9 cellular contexts compared by ENCODE assay signal in the genomic region with DNA sequence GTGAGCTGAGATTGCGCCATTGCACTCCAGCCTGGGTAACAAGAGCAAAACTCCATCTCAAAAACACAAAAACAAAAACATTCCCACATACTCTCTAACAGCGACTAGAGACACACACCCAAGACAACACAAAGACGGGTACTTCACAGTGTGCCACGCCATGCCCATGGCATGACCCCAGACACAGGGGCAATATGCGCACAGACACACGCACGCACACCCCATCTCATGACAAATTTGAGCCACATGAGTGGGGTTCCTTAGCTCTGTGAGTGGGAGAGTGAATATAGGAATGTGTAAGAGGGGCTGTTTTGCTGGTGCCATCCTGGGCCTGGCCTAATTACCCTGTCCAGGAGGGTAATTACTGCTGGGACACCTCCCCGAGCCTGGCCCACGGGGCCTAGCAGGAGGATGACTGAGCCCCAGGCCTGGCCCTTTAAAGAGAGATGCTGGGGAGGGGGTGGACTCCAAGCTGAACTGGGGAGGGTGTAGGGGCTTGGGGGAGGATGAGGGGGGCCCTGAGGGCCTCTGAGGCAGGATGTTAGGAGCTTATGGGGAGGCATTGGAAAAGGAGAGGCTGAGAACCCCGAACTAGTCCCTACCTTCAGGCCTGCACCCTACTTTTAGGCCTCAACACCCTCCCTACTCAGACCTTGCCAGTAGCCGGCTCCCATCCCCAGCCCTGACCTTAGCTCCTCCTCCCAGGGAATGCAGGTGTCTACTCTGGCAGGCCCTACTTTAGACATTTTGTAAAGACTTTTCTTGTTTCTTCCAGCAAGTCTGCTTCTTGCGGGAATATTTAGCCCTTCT. TPM values are rescaled to one million over a fixed set of nuclear protein-coding genes. Genes with fewer than 3 reads are reported as not detected.
DNase-seq lines count a peak whose midpoint lies in the region; ATAC-seq and TF ChIP-seq lines count a peak whose summit lies in the region.
"Had no signal": no experiment of that assay in that cellular context is flagged by ENCODE, and none has a peak within 500 bp of the region (broad histone marks: within the 10 kb centered on the region; RNA-seq: fewer than 3 reads in every experiment).

No MANE protein-coding gene starts in this region.

- TF ChIP-seq CTCF in HCT116 (IDR thresholded peaks at IDR 0.05 in 2 of 3, conservative IDR thresholded peaks at IDR 0.05 in 1 of 3; ENCODE audit: borderline replicate concordance in 1 of 3, insufficient read depth in 1 of 3, low read depth in 2 of 3, low read length in 2 of 3) (no peak), spleen (IDR thresholded peaks at IDR 0.05 in 8 of 11, conservative IDR thresholded peaks at IDR 0.05 in 3 of 11) (no peak)

- intact Hi-C loops in HCT116 (cut with micrococcal nuclease) = no loop called here
- intact Hi-C loops in right cardiac atrium (cut with DNase I) = no loop called here
- intact Hi-C loops in spleen (cut with DNase I; ENCODE audit: low total_unique reads) = no loop called here

- TSS peak; percentile 60 for BruUV-seq in HCT116 (replicated peaks; lab: Mats Ljungman, UMichigan)

- DNase-seq in HCT116 (ENCODE audit: low read depth, low spot score) = no peak
- peak in 1 of 3 donors; percentile 37 for DNase-seq in right cardiac atrium
- no peak for DNase-seq in spleen
- no peak for DNase-seq in central memory CD4-positive, alpha-beta T cell
- no peak for DNase-seq in mucosa of gallbladder (ENCODE audit: low spot score)
- no peak for DNase-seq in NCI-H146 treated with DMSO at 0.1 percent for 48 hours (lab: John Stamatoyannopoulos, UW; ENCODE audit: unreplicated experiment)
- DNase-seq: NCI-H2171 had no signal

- H3K27ac ChIP-seq in HCT116 (ENCODE audit: low read depth, low read length) = peak overlapping the region; percentile 99
- peak overlapping the region; percentile 67 for H3K27ac ChIP-seq in right cardiac atrium (ENCODE audit: low read length)
- peak overlapping the region; percentile 14 to 91 (median 88) for H3K27ac ChIP-seq in spleen

- POLR2A ChIA-PET in HCT116 (lab: Charles Lee) = interaction anchor here (0.7 to 1.0 kb wide), 3 partner anchors 9 to 16 kb away, joined by 3 to 4 read pairs (median 4); a partner anchor contains a TSS

- H3K4me3 Mint-ChIP-seq in activated T-helper 17 cell treated with anti-CD3 and anti-CD28 coated beads, Interleukin-2, amount 50 U/mL, for 72 hours = peak overlapping the region; percentile 82

- no peak overlapping the region for H2AFZ ChIP-seq in HCT116 (ENCODE audit: low read depth, low read length, poor library complexity, severe bottlenecking)

- 72% methylated on average over 12 of the region's 12 CpGs for WGBS in right cardiac atrium
- WGBS in spleen, 5 donors = 82 to 86% (median 86%) methylated on average over 12 of the region's 12 CpGs

- CTCF ChIA-PET in HCT116 (lab: Charles Lee) = interaction anchor here (0.8 to 1.7 kb wide), 2 partner anchors 16 to 106 kb away, joined by 3 to 14 read pairs; a partner anchor contains a TSS

- H3K9me3 ChIP-seq in HCT116 (ENCODE audit: control insufficient read depth in 1 of 2, insufficient read depth in 1 of 2, low read depth in 1 of 2, low read length in 2 of 2) (no peaks in the 10 kb centered on the region), right cardiac atrium (ENCODE audit: control insufficient read depth, low read length) (no peaks in the 10 kb centered on the region), spleen (no peaks in the 10 kb centered on the region)

- H4K20me1 ChIP-seq in HCT116 (ENCODE audit: insufficient read depth) = no peaks in the 10 kb centered on the region

- H3K4me3 ChIP-seq in HCT116 (replicated peaks in 1 of 2; ENCODE audit: low read depth in 1 of 2, low read length in 2 of 2) (peak overlapping the region; percentile 64 to 68), right cardiac atrium (ENCODE audit: low read length) (peak overlapping the region; percentile 90), spleen (peak overlapping the region in 7 of 8 donors; percentile 15 to 76 (median 50))

- TF ChIP-seq RAD21 in HCT116 (IDR thresholded peaks at IDR 0.05; ENCODE audit: low read depth) = no peak

- H3K9me2 ChIP-seq in HCT116 (ENCODE audit: insufficient read depth) = no peaks in the 10 kb centered on the region

- RAD21 ChIA-PET in HCT116 (lab: Charles Lee; ENCODE audit: low non-redundant PET in 1 of 2, low total read pairs in 2 of 2, uncharacterized antibody in 2 of 2, unreplicated experiment in 2 of 2) = interaction anchor here in 1 of 2 experiments (1.2 kb wide), 1 partner anchor 16 kb away, joined by 3 read pairs; a partner anchor contains a TSS

- H3K4me1 ChIP-seq in HCT116 (ENCODE audit: control insufficient read depth in 1 of 2, insufficient read depth in 2 of 2, low read length in 2 of 2) = peaks cover 80 to 94% of the 10 kb centered on the region in 2 experiments
- peaks cover 12% of the 10 kb centered on the region for H3K4me1 ChIP-seq in right cardiac atrium (ENCODE audit: control insufficient read depth, insufficient read depth, low read length)
- peaks cover 56 to 95% (median 88%) of the 10 kb centered on the region in 6 donors for H3K4me1 ChIP-seq in spleen

- no peaks in the 10 kb centered on the region for H3K27me3 Mint-ChIP-seq in activated T-helper 17 cell treated with anti-CD3 and anti-CD28 coated beads, Interleukin-2, amount 50 U/mL, for 72 hours

- no peaks in the 10 kb centered on the region for H3K9me3 Mint-ChIP-seq in activated T-helper 17 cell treated with anti-CD3 and anti-CD28 coated beads, Interleukin-2, amount 50 U/mL, for 72 hours

- H3K4me1 Mint-ChIP-seq in activated T-helper 17 cell treated with anti-CD3 and anti-CD28 coated beads, Interleukin-2, amount 50 U/mL, for 72 hours = peaks cover 55% of the 10 kb centered on the region

- no peak for ATAC-seq in HCT116
- no peak for ATAC-seq in activated T-helper 17 cell treated with anti-CD3 and anti-CD28 coated beads, Interleukin-2, amount 50 U/mL, for 72 hours (replicated peaks)
- no peak for ATAC-seq in right cardiac atrium
- ATAC-seq in esophagus mucosa = no peak

- no peaks in the 10 kb centered on the region for H3K27me3 ChIP-seq in HCT116 (ENCODE audit: insufficient read depth, low read length)
- H3K27me3 ChIP-seq in right cardiac atrium (ENCODE audit: control insufficient read depth, insufficient read depth) = no peaks in the 10 kb centered on the region
- H3K27me3 ChIP-seq in spleen (replicated peaks in 1 of 7) = peaks cover 0 to 18% (median 0%) of the 10 kb centered on the region in 7 donors

- H3K27ac Mint-ChIP-seq in activated T-helper 17 cell treated with anti-CD3 and anti-CD28 coated beads, Interleukin-2, amount 50 U/mL, for 72 hours = peak overlapping the region; percentile 75

- H3K9ac ChIP-seq in HCT116 (ENCODE audit: low read length) = peak overlapping the region; percentile 83

- H3K36me3 Mint-ChIP-seq in activated T-helper 17 cell treated with anti-CD3 and anti-CD28 coated beads, Interleukin-2, amount 50 U/mL, for 72 hours (ENCODE audit: low read depth) = peaks cover 22% of the 10 kb centered on the region

- TF ChIP-seq POLR2A in HCT116 (IDR thresholded peaks at IDR 0.05; ENCODE audit: borderline replicate concordance, extremely low read depth, insufficient read depth, insufficient read length) (no peak), spleen (IDR thresholded peaks at IDR 0.05) (no peak)

- 0 out of 4 replicates have a peak, but pooled peaks cover 0 to 4% of the 10 kb centered on the region in 2 experiments for H3K36me3 ChIP-seq in HCT116 (ENCODE audit: control insufficient read depth in 1 of 2, insufficient read depth in 2 of 2, low read length in 2 of 2)
- no peaks in the 10 kb centered on the region for H3K36me3 ChIP-seq in spleen

- peak overlapping the region; percentile 96 for H3K4me2 ChIP-seq in HCT116 (ENCODE audit: low read length)

- peaks cover 28% of the 10 kb centered on the region for H3K79me2 ChIP-seq in HCT116 (ENCODE audit: insufficient read depth, low read length)

RNA-seq across cellular contexts. Expression of a gene that starts 1.5 kb away (rescaled TPM):
- total RNA-seq in HCT116 (2021; ENCODE audit: unreplicated experiment) = 248 TPM
- polyA plus RNA-seq in HCT116 (2012) = 238 and 328 TPM in 2 replicates
- 100 to 1,000 TPM in 1 of 2 donors, 10 to 100 TPM in 1; 54.3 to 124 TPM for total RNA-seq in activated T-helper 17 cell treated with anti-CD3 and anti-CD28 coated beads, Interleukin-2, amount 50 U/mL, for 72 hours
- total RNA-seq in right cardiac atrium = 100 to 1,000 TPM; 128 to 161 (median 140) TPM
- polyA plus RNA-seq in right cardiac atrium = 60.2 TPM
- 100 to 1,000 TPM in 2 of 7 donors, 10 to 100 TPM in 5; 81.6 to 137 (median 95.8) TPM for total RNA-seq in spleen
- 10 to 100 TPM; 20.6 to 57.0 (median 27.6) TPM for polyA plus RNA-seq in spleen
- total RNA-seq in esophagus mucosa = 20.9 TPM
- 257 TPM for total RNA-seq in mucosa of gallbladder

RNA-seq across cellular contexts. Expression of a gene that starts 13.6 kb away (rescaled TPM):
- total RNA-seq in HCT116 (2021; ENCODE audit: unreplicated experiment) (66.8 TPM), right cardiac atrium (10 to 100 TPM; 32.6 to 35.3 (median 34.9) TPM), spleen (10 to 100 TPM; 20.9 to 68.8 (median 34.4) TPM), esophagus mucosa (31.8 TPM), mucosa of gallbladder (30.0 TPM)
- polyA plus RNA-seq in HCT116 (2012) = 86.9 and 93.0 TPM in 2 replicates
- total RNA-seq in activated T-helper 17 cell treated with anti-CD3 and anti-CD28 coated beads, Interleukin-2, amount 50 U/mL, for 72 hours = 10 to 100 TPM; 30.3 to 49.4 TPM
- polyA plus RNA-seq in right cardiac atrium (56.8 TPM), spleen (10 to 100 TPM; 32.6 to 49.5 (median 42.5) TPM)

RNA-seq across cellular contexts. Expression of a gene that starts 15.7 kb away (rescaled TPM):
- 60.0 TPM for total RNA-seq in HCT116 (2021; ENCODE audit: unreplicated experiment)
- polyA plus RNA-seq in HCT116 (2012) = 46.1 and 52.9 TPM in 2 replicates
- 10 to 100 TPM; 39.0 to 42.2 TPM for total RNA-seq in activated T-helper 17 cell treated with anti-CD3 and anti-CD28 coated beads, Interleukin-2, amount 50 U/mL, for 72 hours
- 10 to 100 TPM; 40.5 to 46.6 (median 45.9) TPM for total RNA-seq in right cardiac atrium
- 43.0 TPM for polyA plus RNA-seq in right cardiac atrium
- total RNA-seq in spleen = 10 to 100 TPM; 34.5 to 59.0 (median 48.4) TPM
- polyA plus RNA-seq in spleen = 10 to 100 TPM; 43.0 to 66.1 (median 50.1) TPM
- 25.9 TPM for total RNA-seq in esophagus mucosa
- total RNA-seq in mucosa of gallbladder = 68.2 TPM

RNA-seq across cellular contexts. Expression of a gene that starts 19.2 kb away (rescaled TPM):
- total RNA-seq in HCT116 (2021; ENCODE audit: unreplicated experiment) (105 TPM), right cardiac atrium (10 to 100 TPM; 43.9 to 80.2 (median 48.2) TPM), spleen (100 to 1,000 TPM; 151 to 365 (median 242) TPM), esophagus mucosa (52.6 TPM), mucosa of gallbladder (128 TPM)
- 88.5 and 90.6 TPM in 2 replicates for polyA plus RNA-seq in HCT116 (2012)
- total RNA-seq in activated T-helper 17 cell treated with anti-CD3 and anti-CD28 coated beads, Interleukin-2, amount 50 U/mL, for 72 hours = 100 to 1,000 TPM; 126 to 167 TPM
- polyA plus RNA-seq in right cardiac atrium (35.7 TPM), spleen (100 to 1,000 TPM in 2 of 3 donors, 10 to 100 TPM in 1; 44.3 to 174 (median 116) TPM)

RNA-seq across cellular contexts. Expression of a gene that starts 31.8 kb away (rescaled TPM):
- 104 TPM for total RNA-seq in HCT116 (2021; ENCODE audit: unreplicated experiment)
- polyA plus RNA-seq in HCT116 (2012) = 82.4 and 84.4 TPM in 2 replicates
- total RNA-seq in activated T-helper 17 cell treated with anti-CD3 and anti-CD28 coated beads, Interleukin-2, amount 50 U/mL, for 72 hours = 10 to 100 TPM; 80.4 to 86.8 TPM
- 10 to 100 TPM; 59.9 to 65.2 (median 62.8) TPM for total RNA-seq in right cardiac atrium
- 56.6 TPM for polyA plus RNA-seq in right cardiac atrium
- 100 to 1,000 TPM in 2 of 7 donors, 10 to 100 TPM in 5; 64.7 to 125 (median 77.4) TPM for total RNA-seq in spleen
- polyA plus RNA-seq in spleen = 10 to 100 TPM; 52.4 to 70.6 (median 60.7) TPM
- total RNA-seq in esophagus mucosa = 36.7 TPM
- 90.1 TPM for total RNA-seq in mucosa of gallbladder
